9 cellular contexts compared by ENCODE assay signal in genomic region chr1:212760126-212760823, GRCh38. TPM values are rescaled to one million over a fixed set of nuclear protein-coding genes. Genes with fewer than 3 reads are reported as not detected.
DNase-seq lines count a peak whose midpoint lies in the region; ATAC-seq and TF ChIP-seq lines count a peak whose summit lies in the region.
"Had no signal": no experiment of that assay in that cellular context is flagged by ENCODE, and none has a peak within 500 bp of the region (broad histone marks: within the 10 kb centered on the region; RNA-seq: fewer than 3 reads in every experiment).

No MANE protein-coding gene starts in this region.

- TF ChIP-seq CTCF in GM12865 (IDR thresholded peaks at IDR 0.05; ENCODE audit: insufficient read depth, low read depth, low read length, missing control alignments) (peak; percentile 72), KMS-11 (conservative IDR thresholded peaks at IDR 0.05; ENCODE audit: low read depth, low read length) (peak; percentile 75)

- no peak overlapping the region for H2AFZ ChIP-seq in KMS-11 (ENCODE audit: low read depth)
- H2AFZ ChIP-seq: parathyroid adenoma had no signal

- no peak overlapping the region for H3K9ac ChIP-seq in KMS-11
- H3K9ac ChIP-seq: parathyroid adenoma had no signal

- H3K36me3 ChIP-seq in KMS-11 (ENCODE audit: insufficient read depth): no peaks in the 10 kb centered on the region

- no peak overlapping the region for H3K4me2 ChIP-seq in KMS-11

- no peak overlapping the region for H3K4me3 ChIP-seq in GM12865 (ENCODE audit: low read depth, low read length)
- no peak overlapping the region for H3K4me3 ChIP-seq in KMS-11 (IDR thresholded peaks at IDR 0.05; ENCODE audit: insufficient read depth, low read depth, low read length)

- peak; percentile 70 for DNase-seq in GM12865 (ENCODE audit: low read depth)
- DNase-seq in activated CD8-positive, alpha-beta memory T cell treated with anti-CD3 and anti-CD28 coated beads for 4 hours (ENCODE audit: low read depth in 2 of 2): peak; percentile 7 to 21
- no peak for DNase-seq in left ventricle myocardium superior
- DNase-seq in stimulated activated CD8-positive, alpha-beta memory T cell treated with anti-CD3 and anti-CD28 coated beads, Interleukin-4, amount 100 ng/mL, for 4 hours (ENCODE audit: low read depth in 2 of 2, low spot score in 1 of 2): peak; percentile 7 to 20
- DNase-seq in NCI-H1436 treated with DMSO at 0.1 percent for 48 hours (lab: John Stamatoyannopoulos, UW): no peak
- no peak for DNase-seq in NCI-H146 treated with DMSO at 0.1 percent for 48 hours (lab: John Stamatoyannopoulos, UW; ENCODE audit: unreplicated experiment)
- DNase-seq in NCI-H1105 (lab: John Stamatoyannopoulos, UW): no peak

- no peaks in the 10 kb centered on the region for H4K20me1 ChIP-seq in KMS-11 (ENCODE audit: insufficient read depth)

- no peak overlapping the region for H3K27ac ChIP-seq in KMS-11
- H3K27ac ChIP-seq: parathyroid adenoma had no signal

- no peaks in the 10 kb centered on the region for H3K4me1 ChIP-seq in KMS-11 (ENCODE audit: low read depth, poor library complexity, severe bottlenecking)
- H3K4me1 ChIP-seq: parathyroid adenoma had no signal

- peaks cover 10% of the 10 kb centered on the region; the same call in 1 of the 2 replicates for H3K79me2 ChIP-seq in KMS-11 (ENCODE audit: insufficient read depth, low read depth)

- H3K27me3 ChIP-seq in KMS-11 (ENCODE audit: insufficient read depth, low read depth): no peaks in the 10 kb centered on the region

- peak; percentile 35 for ATAC-seq in left ventricle myocardium superior

- intact Hi-C loops in left ventricle myocardium superior (cut with micrococcal nuclease): no loop called here

RNA-seq across cellular contexts. Expression of gene NSL1, which starts 31.3 kb away (rescaled TPM):
- total RNA-seq in left ventricle myocardium superior: 25.5 TPM

RNA-seq across cellular contexts. Expression of gene TATDN3, which starts 31.4 kb away (rescaled TPM):
- 21.3 TPM for total RNA-seq in left ventricle myocardium superior

Comparison
In these comparisons a context has a peak if more than half of its experiments do, and no peak if none do; other contexts are left out.
1. DNase-seq: peak in GM12865 (single experiment), activated CD8-positive, alpha-beta memory T cell treated with anti-CD3 and anti-CD28 coated beads for 4 hours (2 of 2) and stimulated activated CD8-positive, alpha-beta memory T cell treated with anti-CD3 and anti-CD28 coated beads, Interleukin-4, amount 100 ng/mL, for 4 hours (2 of 2); none in left ventricle myocardium superior (single experiment), NCI-H1436 treated with DMSO at 0.1 percent for 48 hours (single experiment), NCI-H146 treated with DMSO at 0.1 percent for 48 hours (single experiment) and NCI-H1105 (single experiment).